26 cellular contexts compared by ENCODE assay signal in genomic region chr6:154740658-154741057, GRCh38.
"Had no signal": no experiment of that assay in that cellular context is flagged by ENCODE, and none has a peak within 500 bp of the region (broad histone marks: within the 10 kb centered on the region; RNA-seq: fewer than 3 reads in every experiment).

No MANE protein-coding gene starts in this region.

- H2AFZ ChIP-seq: neural progenitor cell had no signal

- H3K4me3 ChIP-seq: heart left ventricle, neural progenitor cell, spleen, testis, transverse colon had no signal

- H3K36me3 ChIP-seq: transverse colon had no signal

- H3K9ac ChIP-seq: neural progenitor cell had no signal

- DNase-seq: activated CD4-positive, alpha-beta T cell treated with anti-CD3 and anti-CD28 coated beads, Interleukin-2, amount 10 ng/mL, durations not matched to agents 7 days and 5 days; activated CD4-positive, CD25-positive, alpha-beta regulatory T cell treated with anti-CD3 and anti-CD28 coated beads, Interleukin-2, amount 50 U/mL, for 72 hours; activated CD8-positive, alpha-beta T cell treated with anti-CD3 and anti-CD28 coated beads for 36 hours; activated naive CD4-positive, alpha-beta T cell; activated T-cell treated with anti-CD3 and anti-CD28 coated beads, Interleukin-2, amount 50 U/mL, for 72 hours; amygdala; caudate nucleus; cortex of kidney; foreskin fibroblast; heart left ventricle; hypothalamus; immature natural killer cell; kidney; naive B cell; occipital lobe; posterior cingulate gyrus; right cardiac atrium; spleen; stimulated activated naive CD8-positive, alpha-beta T cell treated with anti-CD3 and anti-CD28 coated beads, Interleukin-15, Interleukin-2, amounts not matched to agents 100 U/mL and 50 U/mL, for 24 hours; T1000; testis; transverse colon; WERI-Rb-1 had no signal

- ATAC-seq: activated CD8-positive, alpha-beta T cell treated with anti-CD3 and anti-CD28 coated beads for 36 hours; activated T-cell treated with anti-CD3 and anti-CD28 coated beads, Interleukin-2, amount 50 U/mL, for 72 hours; esophagus mucosa; heart left ventricle; right cardiac atrium; stimulated activated naive CD8-positive, alpha-beta T cell treated with anti-CD3 and anti-CD28 coated beads, Interleukin-15, Interleukin-2, amounts not matched to agents 100 U/mL and 50 U/mL, for 24 hours had no signal

- FAIRE-seq: kidney, urothelium cell line had no signal

- H3K27me3 ChIP-seq: heart left ventricle, neural progenitor cell, spleen, testis, transverse colon had no signal

- H3K27ac ChIP-seq: heart left ventricle, neural progenitor cell, spleen, testis, transverse colon, WERI-Rb-1 had no signal

- H3K9me3 ChIP-seq: heart left ventricle, spleen, testis, transverse colon had no signal

- H3K4me2 ChIP-seq: neural progenitor cell had no signal
